ENCODE assay signal across 14 cellular contexts in the genomic region with DNA sequence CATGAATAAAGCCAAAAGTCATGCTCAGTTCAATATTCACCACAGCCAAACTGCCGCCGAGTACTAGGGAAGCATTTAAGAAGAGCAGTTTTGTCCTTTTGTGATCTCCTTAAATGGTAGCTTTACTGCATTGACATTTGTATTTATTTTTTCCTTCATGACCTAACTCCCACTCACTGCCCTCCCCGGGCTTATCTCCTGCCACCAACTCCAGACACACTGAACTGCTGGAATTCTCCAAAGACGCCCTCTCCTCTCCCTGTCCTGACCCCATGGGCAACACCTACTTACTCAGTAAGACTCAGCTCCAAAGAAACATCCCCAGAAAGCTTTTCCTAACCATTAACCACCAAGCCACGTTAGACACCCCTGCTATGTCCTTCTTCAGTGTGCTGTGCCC. TPM values are rescaled to one million over a fixed set of nuclear protein-coding genes. Genes with fewer than 3 reads are reported as not detected.
DNase-seq lines count a peak whose midpoint lies in the region; ATAC-seq and TF ChIP-seq lines count a peak whose summit lies in the region.
"Had no signal": no experiment of that assay in that cellular context is flagged by ENCODE, and none has a peak within 500 bp of the region (broad histone marks: within the 10 kb centered on the region; RNA-seq: fewer than 3 reads in every experiment).

No MANE protein-coding gene starts in this region.

- no peaks in the 10 kb centered on the region for H3K9me3 Mint-ChIP-seq in activated naive CD4-positive, alpha-beta T cell treated with anti-CD3 and anti-CD28 coated beads, Interleukin-2, amount 10 ng/mL, durations not matched to agents 7 days and 5 days
- no peaks in the 10 kb centered on the region for H3K9me3 Mint-ChIP-seq in nephron

- H2AFZ ChIP-seq in smooth muscle cell (ENCODE audit: low read depth) (peak overlapping the region; percentile 55), PC-9 (no peak overlapping the region)

- no peak overlapping the region for H3K4me3 Mint-ChIP-seq in activated naive CD4-positive, alpha-beta T cell treated with anti-CD3 and anti-CD28 coated beads, Interleukin-2, amount 10 ng/mL, durations not matched to agents 7 days and 5 days
- H3K4me3 Mint-ChIP-seq in nephron, result no peak overlapping the region
- H3K4me3 Mint-ChIP-seq: CD4-positive, CD25-positive, alpha-beta regulatory T cell had no signal

- ATAC-seq in GM21737 (IDR thresholded peaks at IDR 0.05; ENCODE audit: unreplicated experiment), result no peak

- H3K27me3 Mint-ChIP-seq in activated naive CD4-positive, alpha-beta T cell treated with anti-CD3 and anti-CD28 coated beads, Interleukin-2, amount 10 ng/mL, durations not matched to agents 7 days and 5 days, result peaks cover 3% of the 10 kb centered on the region
- H3K27me3 Mint-ChIP-seq in nephron (ENCODE audit: low read depth), result no peaks in the 10 kb centered on the region

- POLR2A ChIA-PET in PC-9 (lab: Charles Lee; ENCODE audit: unreplicated experiment), result no interaction called here

- TF ChIP-seq CTCF in nephron (IDR thresholded peaks at IDR 0.05; ENCODE audit: unreplicated experiment in 3 of 3) (no peak), smooth muscle cell (IDR thresholded peaks at IDR 0.05; ENCODE audit: borderline replicate concordance, insufficient read depth, poor library complexity, severe bottlenecking) (no peak), PC-9 (conservative IDR thresholded peaks at IDR 0.05) (no peak)

- H4K20me1 ChIP-seq in smooth muscle cell (ENCODE audit: low read depth) (no peaks in the 10 kb centered on the region), PC-9 (ENCODE audit: insufficient read depth) (no peaks in the 10 kb centered on the region)
- H4K20me1 ChIP-seq: BLaER1 treated with 17β-estradiol and CSF1 and Interleukin-3, amounts not matched to agents 10 nM and 100 nM had no signal

- no peaks in the 10 kb centered on the region for H3K4me1 Mint-ChIP-seq in activated naive CD4-positive, alpha-beta T cell treated with anti-CD3 and anti-CD28 coated beads, Interleukin-2, amount 10 ng/mL, durations not matched to agents 7 days and 5 days
- peaks cover 24% of the 10 kb centered on the region for H3K4me1 Mint-ChIP-seq in nephron
- H3K4me1 Mint-ChIP-seq: CD4-positive, CD25-positive, alpha-beta regulatory T cell had no signal

- no TSS peak for BruUV-seq in PC-9 (replicated peaks; lab: Mats Ljungman, UMichigan)

- no peaks in the 10 kb centered on the region for H3K9me2 ChIP-seq in PC-9 (ENCODE audit: insufficient read depth)

- H3K4me3 ChIP-seq in smooth muscle cell (no peak overlapping the region), PC-9 (no peak overlapping the region)
- H3K4me3 ChIP-seq: BLaER1 treated with 17β-estradiol and CSF1 and Interleukin-3, amounts not matched to agents 10 nM and 100 nM had no signal

- H3K9me3 ChIP-seq in smooth muscle cell (replicated peaks; ENCODE audit: low read depth) (no peaks in the 10 kb centered on the region), PC-9 (ENCODE audit: insufficient read depth, low read depth) (no peaks in the 10 kb centered on the region)
- H3K9me3 ChIP-seq: BLaER1 treated with 17β-estradiol and CSF1 and Interleukin-3, amounts not matched to agents 10 nM and 100 nM had no signal

- no peak for DNase-seq in activated naive CD4-positive, alpha-beta T cell treated with anti-CD3 and anti-CD28 coated beads, Interleukin-2, amount 10 ng/mL, durations not matched to agents 7 days and 5 days
- no peak for DNase-seq in activated naive CD4-positive, alpha-beta T cell (lab: John Stamatoyannopoulos, UW)
- DNase-seq in OCI-M1 (lab: John Stamatoyannopoulos, UW) (peak; percentile 39), smooth muscle cell (lab: John Stamatoyannopoulos, UW; ENCODE audit: unreplicated experiment) (no peak), PC-9 (no peak), NCI-H748 treated with DMSO at 0.1 percent for 48 hours (lab: John Stamatoyannopoulos, UW) (no peak)
- DNase-seq: ACHN; CD4-positive, CD25-positive, alpha-beta regulatory T cell; DMS53; GF-D8; HCEC 1CT had no signal

- H3K27ac ChIP-seq in smooth muscle cell (ENCODE audit: low read depth) (peak overlapping the region; percentile 42), PC-9 (no peak overlapping the region)
- H3K27ac ChIP-seq: BLaER1 treated with 17β-estradiol and CSF1 and Interleukin-3, amounts not matched to agents 10 nM and 100 nM had no signal

- WGBS in smooth muscle cell (ENCODE audit: low lambda C conversion rate), result 29% methylated on average over 5 of the region's 5 CpGs

- H3K4me2 ChIP-seq in smooth muscle cell, result peak overlapping the region; percentile 60
- H3K4me2 ChIP-seq in PC-9, result no peak overlapping the region
- H3K4me2 ChIP-seq: BLaER1 treated with 17β-estradiol and CSF1 and Interleukin-3, amounts not matched to agents 10 nM and 100 nM had no signal

- no peak overlapping the region for H3K9ac ChIP-seq in smooth muscle cell (ENCODE audit: low read depth)
- H3K9ac ChIP-seq: BLaER1 treated with 17β-estradiol and CSF1 and Interleukin-3, amounts not matched to agents 10 nM and 100 nM had no signal

- H3K79me2 ChIP-seq in smooth muscle cell (ENCODE audit: low read depth) (no peaks in the 10 kb centered on the region), PC-9 (ENCODE audit: low read depth) (no peaks in the 10 kb centered on the region)

- H3K36me3 Mint-ChIP-seq in activated naive CD4-positive, alpha-beta T cell treated with anti-CD3 and anti-CD28 coated beads, Interleukin-2, amount 10 ng/mL, durations not matched to agents 7 days and 5 days, result no peaks in the 10 kb centered on the region
- H3K36me3 Mint-ChIP-seq in nephron (ENCODE audit: low read depth), result no peaks in the 10 kb centered on the region
- H3K36me3 Mint-ChIP-seq: CD4-positive, CD25-positive, alpha-beta regulatory T cell had no signal

- H3K4me1 ChIP-seq in smooth muscle cell (ENCODE audit: low read depth) (peaks cover 4% of the 10 kb centered on the region), PC-9 (replicated peaks; ENCODE audit: insufficient read depth) (peaks cover 22% of the 10 kb centered on the region)
- H3K4me1 ChIP-seq: BLaER1 treated with 17β-estradiol and CSF1 and Interleukin-3, amounts not matched to agents 10 nM and 100 nM had no signal

- H3K27ac Mint-ChIP-seq in activated naive CD4-positive, alpha-beta T cell treated with anti-CD3 and anti-CD28 coated beads, Interleukin-2, amount 10 ng/mL, durations not matched to agents 7 days and 5 days, result peak overlapping the region; percentile 16
- peak overlapping the region; percentile 51 to 84 (median 55) for H3K27ac Mint-ChIP-seq in nephron

- H3K27me3 ChIP-seq in smooth muscle cell (ENCODE audit: low read depth) (no peaks in the 10 kb centered on the region), PC-9 (ENCODE audit: insufficient read depth, low read depth) (no peaks in the 10 kb centered on the region)
- H3K27me3 ChIP-seq: BLaER1 treated with 17β-estradiol and CSF1 and Interleukin-3, amounts not matched to agents 10 nM and 100 nM had no signal

- H3K36me3 ChIP-seq in smooth muscle cell (ENCODE audit: low read depth) (no peaks in the 10 kb centered on the region), PC-9 (ENCODE audit: low read depth) (no peaks in the 10 kb centered on the region)
- H3K36me3 ChIP-seq: BLaER1 treated with 17β-estradiol and CSF1 and Interleukin-3, amounts not matched to agents 10 nM and 100 nM had no signal

- H3F3A ChIP-seq in smooth muscle cell (ENCODE audit: low read depth), result peaks cover 11% of the 10 kb centered on the region
- H3F3A ChIP-seq in PC-9 (ENCODE audit: insufficient read depth, low read depth), result peaks cover 7% of the 10 kb centered on the region; the same call in 1 of the 2 replicates

- CTCF ChIA-PET in activated naive CD4-positive, alpha-beta T cell treated with anti-CD3 and anti-CD28 coated beads, Interleukin-2, amount 10 ng/mL, durations not matched to agents 7 days and 5 days (lab: Charles Lee), result no interaction called here
- CTCF ChIA-PET in PC-9 (lab: Charles Lee), result no interaction called here

- intact Hi-C loops in PC-9 (cut with micrococcal nuclease; ENCODE audit: unreplicated experiment), result no loop called here

RNA-seq across cellular contexts. Expression of a gene that starts 48.5 kb away (rescaled TPM):
- 5.0 and 5.1 TPM in 2 replicates for total RNA-seq in smooth muscle cell
- 4.5 and 5.5 TPM in 2 replicates for polyA plus RNA-seq in smooth muscle cell
- total RNA-seq in PC-9 (2021), result 3.4 and 4.7 TPM in 2 replicates
- polyA plus RNA-seq: CD4-positive, CD25-positive, alpha-beta regulatory T cell had no signal
